15 cellular contexts compared by ENCODE assay signal in genomic region chr3:17175187-17175839, GRCh38.
DNase-seq lines count a peak whose midpoint lies in the region; ATAC-seq and TF ChIP-seq lines count a peak whose summit lies in the region.
"Had no signal": no experiment of that assay in that cellular context is flagged by ENCODE, and none has a peak within 500 bp of the region (broad histone marks: within the 10 kb centered on the region; RNA-seq: fewer than 3 reads in every experiment).

No MANE protein-coding gene starts in this region.

- H3K27ac ChIP-seq in coronary artery (peak overlapping the region; percentile 79 to 88), lung (ENCODE audit: low read depth in 1 of 2, low read length in 1 of 2) (peak overlapping the region in 1 of 2 donors; percentile 52), stomach (no peak overlapping the region)
- H3K27ac ChIP-seq: dorsolateral prefrontal cortex had no signal

- ATAC-seq in lung (ENCODE audit: insufficient read depth, low FRiP score): peak; percentile 34
- ATAC-seq: activated CD8-positive, alpha-beta T cell treated with anti-CD3 and anti-CD28 coated beads, Interleukin-2, amount 10 ng/mL, durations not matched to agents 7 days and 5 days had no signal

- intact Hi-C loops in stomach (cut with DNase I; ENCODE audit: low total_unique reads): no loop called here

- no peak for TF ChIP-seq EP300 in stomach (IDR thresholded peaks at IDR 0.05)

- 87 to 94% methylated on average over 2 of the region's 2 CpGs for WGBS in lung, 2 donors
- 68 to 95% (median 88%) methylated on average over 2 of the region's 2 CpGs for WGBS in stomach, 5 donors

- H3K36me3 Mint-ChIP-seq in activated T-cell treated with anti-CD3 and anti-CD28 coated beads, Interleukin-2, amount 50 U/mL, for 24 hours (ENCODE audit: low read depth): peaks cover 16% of the 10 kb centered on the region

- no peak for TF ChIP-seq CTCF in AG04449 (IDR thresholded peaks at IDR 0.05; ENCODE audit: insufficient read depth, low read length, missing control alignments)
- no peak for TF ChIP-seq CTCF in coronary artery (IDR thresholded peaks at IDR 0.05)
- TF ChIP-seq CTCF in lung (IDR thresholded peaks at IDR 0.05; ENCODE audit: control extremely low read depth, extremely low read depth): no peak
- no peak for TF ChIP-seq CTCF in stomach (IDR thresholded peaks at IDR 0.05)

- TF ChIP-seq POLR2A in stomach (IDR thresholded peaks at IDR 0.05): no peak

- no peaks in the 10 kb centered on the region for H3K27me3 Mint-ChIP-seq in activated T-cell treated with anti-CD3 and anti-CD28 coated beads, Interleukin-2, amount 50 U/mL, for 24 hours
- H3K27me3 Mint-ChIP-seq: B cell had no signal

- H3K4me1 Mint-ChIP-seq in activated T-cell treated with anti-CD3 and anti-CD28 coated beads, Interleukin-2, amount 50 U/mL, for 24 hours (ENCODE audit: low read depth): peaks cover 8% of the 10 kb centered on the region

- DNase-seq in AG04449 (ENCODE audit: low read depth, low spot score): peak; percentile 76
- peak; percentile 82 for DNase-seq in LHCN-M2 (ENCODE audit: low read depth)
- DNase-seq in coronary artery (ENCODE audit: low spot score): no peak
- DNase-seq in lung (ENCODE audit: low spot score): no peak
- DNase-seq in stomach: no peak
- DNase-seq in NCI-H510A treated with DMSO at 0.1 percent for 48 hours (lab: John Stamatoyannopoulos, UW): no peak
- no peak for DNase-seq in activated T-cell treated with anti-CD3 and anti-CD28 coated beads, Interleukin-2, amount 50 U/mL, for 24 hours
- no peak for DNase-seq in T-helper 9 cell
- DNase-seq: activated CD8-positive, alpha-beta T cell treated with anti-CD3 and anti-CD28 coated beads, Interleukin-2, amount 10 ng/mL, durations not matched to agents 7 days and 5 days; activated naive CD4-positive, alpha-beta T cell treated with Interleukin-2 at 50 U/mL for 16 hours; dorsolateral prefrontal cortex; hippocampal formation; Karpas-422; retina had no signal

- no peak overlapping the region for H3K4me3 Mint-ChIP-seq in activated T-cell treated with anti-CD3 and anti-CD28 coated beads, Interleukin-2, amount 50 U/mL, for 24 hours
- H3K4me3 Mint-ChIP-seq: activated CD8-positive, alpha-beta T cell treated with anti-CD3 and anti-CD28 coated beads, Interleukin-2, amount 10 ng/mL, durations not matched to agents 7 days and 5 days; B cell had no signal

- POLR2A ChIA-PET in AG04449 (lab: Yijun Ruan, JAX): no interaction called here

- H3K4me3 ChIP-seq in AG04449 (ENCODE audit: low read depth, low read length): no peak overlapping the region
- H3K4me3 ChIP-seq in coronary artery: no peak overlapping the region
- H3K4me3 ChIP-seq in lung: no peak overlapping the region
- H3K4me3 ChIP-seq in stomach: no peak overlapping the region
- H3K4me3 ChIP-seq: dorsolateral prefrontal cortex had no signal

- H3K36me3 ChIP-seq in lung (ENCODE audit: control insufficient read depth in 2 of 2, insufficient read depth in 2 of 2, low read length in 2 of 2) (no peaks in the 10 kb centered on the region), stomach (peaks cover 0 to 7% (median 2%) of the 10 kb centered on the region in 4 donors)

- H3K9me3 ChIP-seq in lung (ENCODE audit: control insufficient read depth in 2 of 2, insufficient read depth in 1 of 2, low read length in 1 of 2): peaks cover 0 to 2% of the 10 kb centered on the region in 2 donors
- H3K9me3 ChIP-seq in stomach: no peaks in the 10 kb centered on the region

- CTCF ChIA-PET in AG04449 (lab: Yijun Ruan, JAX): interaction anchor here (0.8 to 1.0 kb wide), 2 partner anchors 9 to 13 kb away, joined by 3 read pairs; no protein-coding TSS in a partner anchor

- H3K27ac Mint-ChIP-seq in activated T-cell treated with anti-CD3 and anti-CD28 coated beads, Interleukin-2, amount 50 U/mL, for 24 hours: no peak overlapping the region
- H3K27ac Mint-ChIP-seq: activated CD8-positive, alpha-beta T cell treated with anti-CD3 and anti-CD28 coated beads, Interleukin-2, amount 10 ng/mL, durations not matched to agents 7 days and 5 days; B cell had no signal

- no peaks in the 10 kb centered on the region for H3K9me3 Mint-ChIP-seq in activated T-cell treated with anti-CD3 and anti-CD28 coated beads, Interleukin-2, amount 50 U/mL, for 24 hours

- H3K27me3 ChIP-seq in lung (ENCODE audit: control insufficient read depth, insufficient read depth) (no peaks in the 10 kb centered on the region), stomach (no peaks in the 10 kb centered on the region)
- H3K27me3 ChIP-seq: dorsolateral prefrontal cortex had no signal

- H3K4me1 ChIP-seq in lung (ENCODE audit: control insufficient read depth in 2 of 2, insufficient read depth in 2 of 2, low read length in 2 of 2) (peaks cover 0 to 8% of the 10 kb centered on the region in 2 donors), stomach (peaks cover 0 to 9% (median 0%) of the 10 kb centered on the region in 4 donors)

Comparison
In these comparisons a context has a peak if more than half of its experiments do, and no peak if none do; other contexts are left out.
1. DNase-seq: peak in AG04449 (single experiment) and LHCN-M2 (single experiment); none in coronary artery (single experiment), lung (single experiment), stomach (single experiment), NCI-H510A treated with DMSO at 0.1 percent for 48 hours (single experiment), activated T-cell treated with anti-CD3 and anti-CD28 coated beads, Interleukin-2, amount 50 U/mL, for 24 hours (single experiment) and T-helper 9 cell (single experiment).
2. H3K27ac ChIP-seq: peak in coronary artery (2 of 2); none in stomach (0 of 5).